Comparison of ENCODE assay signal across 8 cellular contexts in the genomic region with DNA sequence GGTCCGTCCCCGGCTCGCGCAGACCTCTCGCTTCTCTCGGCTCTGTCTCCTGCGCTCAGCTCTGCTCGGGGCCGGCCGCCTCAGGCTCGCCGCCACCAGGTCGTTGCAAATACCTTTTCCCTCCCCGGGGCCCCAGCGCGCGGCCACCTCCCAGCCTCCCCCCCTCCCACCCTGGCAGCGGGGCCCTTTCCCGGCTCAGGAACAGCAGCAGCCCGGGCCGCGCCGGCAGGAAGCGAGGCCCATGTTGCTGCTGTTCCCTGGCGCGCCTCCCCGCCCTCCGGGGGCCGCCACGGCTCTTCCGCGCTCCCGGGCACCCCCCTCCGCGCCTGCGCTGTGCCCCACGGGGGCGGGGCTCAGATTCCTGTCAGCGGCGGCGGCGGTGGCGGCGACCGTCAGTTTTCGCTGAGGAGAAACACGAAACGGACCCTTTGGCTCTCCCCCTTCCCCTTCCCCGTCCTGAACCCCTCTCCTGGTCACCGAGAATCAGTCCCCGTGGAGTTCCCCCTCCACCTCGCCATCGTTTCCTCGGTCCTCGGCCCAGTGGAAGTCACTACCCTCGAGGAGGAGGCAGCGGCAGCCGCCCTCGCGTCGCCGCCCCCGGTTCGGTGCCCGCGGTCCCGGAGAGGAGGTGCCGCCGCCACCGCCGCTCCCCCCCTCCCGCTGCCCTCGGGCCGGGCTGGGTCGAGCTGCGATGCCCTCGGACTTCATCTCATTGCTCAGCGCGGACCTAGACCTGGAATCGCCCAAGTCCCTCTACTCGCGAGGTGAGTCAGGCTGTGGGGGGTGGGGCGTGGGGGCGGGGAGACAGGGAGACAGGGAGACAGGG. TPM values are rescaled to one million over a fixed set of nuclear protein-coding genes. Genes with fewer than 3 reads are reported as not detected.
DNase-seq lines count a peak whose midpoint lies in the region; ATAC-seq and TF ChIP-seq lines count a peak whose summit lies in the region.

A gene with protein sequence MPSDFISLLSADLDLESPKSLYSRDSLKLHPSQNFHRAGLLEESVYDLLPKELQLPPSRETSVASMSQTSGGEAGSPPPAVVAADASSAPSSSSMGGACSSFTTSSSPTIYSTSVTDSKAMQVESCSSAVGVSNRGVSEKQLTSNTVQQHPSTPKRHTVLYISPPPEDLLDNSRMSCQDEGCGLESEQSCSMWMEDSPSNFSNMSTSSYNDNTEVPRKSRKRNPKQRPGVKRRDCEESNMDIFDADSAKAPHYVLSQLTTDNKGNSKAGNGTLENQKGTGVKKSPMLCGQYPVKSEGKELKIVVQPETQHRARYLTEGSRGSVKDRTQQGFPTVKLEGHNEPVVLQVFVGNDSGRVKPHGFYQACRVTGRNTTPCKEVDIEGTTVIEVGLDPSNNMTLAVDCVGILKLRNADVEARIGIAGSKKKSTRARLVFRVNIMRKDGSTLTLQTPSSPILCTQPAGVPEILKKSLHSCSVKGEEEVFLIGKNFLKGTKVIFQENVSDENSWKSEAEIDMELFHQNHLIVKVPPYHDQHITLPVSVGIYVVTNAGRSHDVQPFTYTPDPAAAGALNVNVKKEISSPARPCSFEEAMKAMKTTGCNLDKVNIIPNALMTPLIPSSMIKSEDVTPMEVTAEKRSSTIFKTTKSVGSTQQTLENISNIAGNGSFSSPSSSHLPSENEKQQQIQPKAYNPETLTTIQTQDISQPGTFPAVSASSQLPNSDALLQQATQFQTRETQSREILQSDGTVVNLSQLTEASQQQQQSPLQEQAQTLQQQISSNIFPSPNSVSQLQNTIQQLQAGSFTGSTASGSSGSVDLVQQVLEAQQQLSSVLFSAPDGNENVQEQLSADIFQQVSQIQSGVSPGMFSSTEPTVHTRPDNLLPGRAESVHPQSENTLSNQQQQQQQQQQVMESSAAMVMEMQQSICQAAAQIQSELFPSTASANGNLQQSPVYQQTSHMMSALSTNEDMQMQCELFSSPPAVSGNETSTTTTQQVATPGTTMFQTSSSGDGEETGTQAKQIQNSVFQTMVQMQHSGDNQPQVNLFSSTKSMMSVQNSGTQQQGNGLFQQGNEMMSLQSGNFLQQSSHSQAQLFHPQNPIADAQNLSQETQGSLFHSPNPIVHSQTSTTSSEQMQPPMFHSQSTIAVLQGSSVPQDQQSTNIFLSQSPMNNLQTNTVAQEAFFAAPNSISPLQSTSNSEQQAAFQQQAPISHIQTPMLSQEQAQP (N-terminal part only) (plus strand): TSS at position 356 of the 826 bp plus-strand sequence. CDS start 336 bp downstream, at position 692.

- intact Hi-C loops in activated CD4-positive, alpha-beta T cell treated with anti-CD3 and anti-CD28 coated beads, Interleukin-2, amount 10 ng/mL, durations not matched to agents 24 days and 14 days (cut with micrococcal nuclease) = loop anchor here (2.0 to 10.0 kb wide), 5 partner anchors 41 to 721 kb away; a partner anchor contains a TSS
- intact Hi-C loops in colonic mucosa (cut with DNase I) = loop anchor here (10.0 kb wide), 1 partner anchor 171 kb away; no protein-coding TSS in a partner anchor
- intact Hi-C loops in left colon (cut with DNase I, micrococcal nuclease) = loop anchor here in 1 of 2 donors (10.0 kb wide), 1 partner anchor 171 kb away; no protein-coding TSS in a partner anchor

- H3K4me3 Mint-ChIP-seq in activated CD4-positive, alpha-beta T cell treated with anti-CD3 and anti-CD28 coated beads, Interleukin-2, amount 10 ng/mL, durations not matched to agents 24 days and 14 days = peak within 1 kb of the TSS; percentile 99

- no peaks in the 10 kb centered on the region for H3K9me3 ChIP-seq in colonic mucosa

- H3K27me3 Mint-ChIP-seq in activated CD4-positive, alpha-beta T cell treated with anti-CD3 and anti-CD28 coated beads, Interleukin-2, amount 10 ng/mL, durations not matched to agents 24 days and 14 days = no peaks in the 10 kb centered on the region

- DNase-seq in NCI-H524 (lab: John Stamatoyannopoulos, UW) = peak; percentile 90 to 91
- peak; percentile 98 for DNase-seq in activated CD4-positive, alpha-beta T cell treated with anti-CD3 and anti-CD28 coated beads, Interleukin-2, amount 10 ng/mL, durations not matched to agents 24 days and 14 days
- peak; percentile 89 for DNase-seq in colonic mucosa
- peak; percentile 73 to 89 for DNase-seq in left colon
- peak; percentile 88 for DNase-seq in stimulated activated CD4-positive, alpha-beta T cell treated with anti-CD3 and anti-CD28 coated beads, Interleukin-1b, Interleukin-23, amount 100 ng/mL, for 4 hours (ENCODE audit: low read depth in 2 of 2)

- peaks cover 66% of the 10 kb centered on the region for H3K79me2 ChIP-seq in ACC112 (ENCODE audit: control insufficient read depth, insufficient read depth, low read length, unreplicated experiment)

- H3K4me3 ChIP-seq in ACC112 (ENCODE audit: low read depth, low read length) (peak within 1 kb of the TSS; percentile 100), colonic mucosa (peak within 1 kb of the TSS; percentile 60)

- H3K4me1 Mint-ChIP-seq in activated CD4-positive, alpha-beta T cell treated with anti-CD3 and anti-CD28 coated beads, Interleukin-2, amount 10 ng/mL, durations not matched to agents 24 days and 14 days = peaks cover 42% of the 10 kb centered on the region

- no peaks in the 10 kb centered on the region for H3K9me3 Mint-ChIP-seq in activated CD4-positive, alpha-beta T cell treated with anti-CD3 and anti-CD28 coated beads, Interleukin-2, amount 10 ng/mL, durations not matched to agents 24 days and 14 days

- peaks cover 24% of the 10 kb centered on the region for H3K36me3 Mint-ChIP-seq in activated CD4-positive, alpha-beta T cell treated with anti-CD3 and anti-CD28 coated beads, Interleukin-2, amount 10 ng/mL, durations not matched to agents 24 days and 14 days (ENCODE audit: low read depth)

- peak within 1 kb of the TSS; percentile 78 for H2AFZ ChIP-seq in ACC112 (ENCODE audit: low read length, unreplicated experiment)

- H3K36me3 ChIP-seq in ACC112 (ENCODE audit: insufficient read depth, low read length) = peaks cover 10% of the 10 kb centered on the region; the same call in 1 of the 2 replicates
- no peaks in the 10 kb centered on the region for H3K36me3 ChIP-seq in colonic mucosa

- peak within 1 kb of the TSS; percentile 96 for H3K9ac ChIP-seq in colonic mucosa (ENCODE audit: low read depth in 2 of 2, low read length in 2 of 2)

- H3K4me1 ChIP-seq in ACC112 (ENCODE audit: control insufficient read depth, insufficient read depth, low read length, unreplicated experiment) = peaks cover 33% of the 10 kb centered on the region
- H3K4me1 ChIP-seq in colonic mucosa = peaks cover 9% of the 10 kb centered on the region

- ATAC-seq in GM18909 (IDR thresholded peaks at IDR 0.05; ENCODE audit: poor library complexity, unreplicated experiment) (peak; percentile 55), HG03439 (IDR thresholded peaks at IDR 0.05; ENCODE audit: unreplicated experiment) (peak; percentile 46), left colon (peak; percentile 81)

- peak within 1 kb of the TSS; percentile 99 for H3K27ac Mint-ChIP-seq in activated CD4-positive, alpha-beta T cell treated with anti-CD3 and anti-CD28 coated beads, Interleukin-2, amount 10 ng/mL, durations not matched to agents 24 days and 14 days

- H3K27ac ChIP-seq in ACC112 (ENCODE audit: low read depth, low read length) (peak within 1 kb of the TSS; percentile 91), colonic mucosa (peak within 1 kb of the TSS; percentile 94)

- no peaks in the 10 kb centered on the region for H3K27me3 ChIP-seq in ACC112 (ENCODE audit: insufficient read depth, low read length)
- no peaks in the 10 kb centered on the region for H3K27me3 ChIP-seq in colonic mucosa

- TF ChIP-seq CTCF in colonic mucosa (IDR thresholded peaks at IDR 0.05) = no peak

RNA-seq across cellular contexts. Expression of the gene that starts here (rescaled TPM):
- total RNA-seq in activated CD4-positive, alpha-beta T cell treated with anti-CD3 and anti-CD28 coated beads, Interleukin-2, amount 10 ng/mL, durations not matched to agents 24 days and 14 days = 46.3 and 54.6 TPM in 2 replicates
- 10 to 100 TPM; 18.4 to 30.2 TPM for total RNA-seq in colonic mucosa
- total RNA-seq in left colon = 10 to 100 TPM; 30.2 to 34.9 TPM

Comparison
In these comparisons a context has a peak if more than half of its experiments do, and no peak if none do; other contexts are left out.
1. Peak in every context shown above with its lines: DNase-seq, ATAC-seq, H3K4me3 ChIP-seq and H3K27ac ChIP-seq.